ENCODE assay signal across 7 cellular contexts in genomic region chr20:43513298-43514061, GRCh38. TPM values are rescaled to one million over a fixed set of nuclear protein-coding genes. Genes with fewer than 3 reads are reported as not detected.
DNase-seq lines count a peak whose midpoint lies in the region; ATAC-seq lines count a peak whose summit lies in the region.

No MANE protein-coding gene starts in this region.

- WGBS in right cardiac atrium = 54% methylated on average over 24 of the region's 24 CpGs

- DNase-seq in SK-N-MC (ENCODE audit: low read depth, low spot score) (no peak), right cardiac atrium (no peak), dedifferentiated amniotic fluid mesenchymal stem cell (ENCODE audit: extremely low spot score) (no peak), NCI-H2171 treated with DMSO at 0.1 percent for 48 hours (lab: John Stamatoyannopoulos, UW) (no peak)
- DNase-seq in stimulated activated naive CD8-positive, alpha-beta T cell treated with anti-CD3 and anti-CD28 coated beads, Interleukin-15, amount 100 ng/mL, for 72 hours = no peak

- H3K4me1 ChIP-seq in right cardiac atrium (ENCODE audit: control insufficient read depth, insufficient read depth, low read length) = peaks cover 2% of the 10 kb centered on the region

- no peaks in the 10 kb centered on the region for H3K27me3 ChIP-seq in right cardiac atrium (ENCODE audit: control insufficient read depth, insufficient read depth)

- peaks cover 12% of the 10 kb centered on the region for H3K27me3 Mint-ChIP-seq in stimulated activated naive CD8-positive, alpha-beta T cell treated with anti-CD3 and anti-CD28 coated beads, Interleukin-15, amount 100 ng/mL, for 72 hours

- H3K4me1 Mint-ChIP-seq in stimulated activated naive CD8-positive, alpha-beta T cell treated with anti-CD3 and anti-CD28 coated beads, Interleukin-15, amount 100 ng/mL, for 72 hours = peaks cover 19% of the 10 kb centered on the region

- ATAC-seq in GM21619 (IDR thresholded peaks at IDR 0.05; ENCODE audit: unreplicated experiment) (peak; percentile 1), right cardiac atrium (no peak), HG03135 (IDR thresholded peaks at IDR 0.05; ENCODE audit: unreplicated experiment) (no peak)
- no peak for ATAC-seq in stimulated activated naive CD8-positive, alpha-beta T cell treated with anti-CD3 and anti-CD28 coated beads, Interleukin-15, amount 100 ng/mL, for 72 hours

- peak overlapping the region; percentile 94 to 99 for H3K4me3 Mint-ChIP-seq in stimulated activated naive CD8-positive, alpha-beta T cell treated with anti-CD3 and anti-CD28 coated beads, Interleukin-15, amount 100 ng/mL, for 72 hours

- no peaks in the 10 kb centered on the region for H3K9me3 Mint-ChIP-seq in stimulated activated naive CD8-positive, alpha-beta T cell treated with anti-CD3 and anti-CD28 coated beads, Interleukin-15, amount 100 ng/mL, for 72 hours

- peak overlapping the region; percentile 71 for H3K4me3 ChIP-seq in SK-N-MC
- peak overlapping the region; percentile 30 for H3K4me3 ChIP-seq in right cardiac atrium (ENCODE audit: low read length)

- no peaks in the 10 kb centered on the region for H3K36me3 ChIP-seq in SK-N-MC (ENCODE audit: insufficient read depth, low read length)

- peak overlapping the region in 1 of 2 donors; percentile 96 for H3K27ac Mint-ChIP-seq in stimulated activated naive CD8-positive, alpha-beta T cell treated with anti-CD3 and anti-CD28 coated beads, Interleukin-15, amount 100 ng/mL, for 72 hours

- H3K27ac ChIP-seq in SK-N-MC (no peak overlapping the region), right cardiac atrium (ENCODE audit: low read length) (no peak overlapping the region)

- H3K9me3 ChIP-seq in SK-N-MC (ENCODE audit: low read depth, low read length) (no peaks in the 10 kb centered on the region), right cardiac atrium (ENCODE audit: control insufficient read depth, low read length) (no peaks in the 10 kb centered on the region)

- H3K9ac ChIP-seq in SK-N-MC (ENCODE audit: insufficient read length) = no peak overlapping the region

- intact Hi-C loops in right cardiac atrium (cut with DNase I) = no loop called here

RNA-seq across cellular contexts. Expression of gene L3MBTL1, which starts 6.0 kb away (rescaled TPM):
- 1 to 10 TPM; 5.0 to 6.1 (median 6.1) TPM for total RNA-seq in right cardiac atrium
- polyA plus RNA-seq in right cardiac atrium = 4.4 TPM

RNA-seq across cellular contexts. Expression of gene SGK2, which starts 45.3 kb away (rescaled TPM):
- total RNA-seq in right cardiac atrium = 1 to 10 TPM in 1 of 4 donors, under 1 TPM in 2, not detected in 1; 0.21 to 2.9 (median 0.23) TPM
- 3.6 TPM for polyA plus RNA-seq in right cardiac atrium

RNA-seq across cellular contexts. Expression of gene SRSF6, which starts 55.8 kb away (rescaled TPM):
- 10 to 100 TPM; 64.4 to 80.6 (median 73.5) TPM for total RNA-seq in right cardiac atrium
- 50.8 TPM for polyA plus RNA-seq in right cardiac atrium
